ENCODE assay signal across 5 cellular contexts in genomic region chr15:74160390-74160789, GRCh38. TPM values are rescaled to one million over a fixed set of nuclear protein-coding genes. Genes with fewer than 3 reads are reported as not detected.
"Had no signal": no experiment of that assay in that cellular context is flagged by ENCODE, and none has a peak within 500 bp of the region (broad histone marks: within the 10 kb centered on the region; RNA-seq: fewer than 3 reads in every experiment).

No MANE protein-coding gene starts in this region.

RNA-seq across cellular contexts. Expression of gene ISLR, which starts 13.1 kb away (rescaled TPM):
- total RNA-seq: HepG2, HT-29 had no signal
- polyA plus RNA-seq: HepG2, IgD-negative memory B cell had no signal

RNA-seq across cellular contexts. Expression of gene ISLR2, which starts 30.0 kb away (rescaled TPM):
- total RNA-seq: HepG2, HT-29, HT1080, IMR-90 had no signal
- polyA plus RNA-seq: HepG2, IgD-negative memory B cell, IMR-90 had no signal

RNA-seq across cellular contexts. Expression of gene STRA6, which starts 42.2 kb away (rescaled TPM):
- total RNA-seq: HT1080, IMR-90 had no signal
- polyA plus RNA-seq: IgD-negative memory B cell had no signal
